10 cellular contexts compared by ENCODE assay signal in the genomic region with DNA sequence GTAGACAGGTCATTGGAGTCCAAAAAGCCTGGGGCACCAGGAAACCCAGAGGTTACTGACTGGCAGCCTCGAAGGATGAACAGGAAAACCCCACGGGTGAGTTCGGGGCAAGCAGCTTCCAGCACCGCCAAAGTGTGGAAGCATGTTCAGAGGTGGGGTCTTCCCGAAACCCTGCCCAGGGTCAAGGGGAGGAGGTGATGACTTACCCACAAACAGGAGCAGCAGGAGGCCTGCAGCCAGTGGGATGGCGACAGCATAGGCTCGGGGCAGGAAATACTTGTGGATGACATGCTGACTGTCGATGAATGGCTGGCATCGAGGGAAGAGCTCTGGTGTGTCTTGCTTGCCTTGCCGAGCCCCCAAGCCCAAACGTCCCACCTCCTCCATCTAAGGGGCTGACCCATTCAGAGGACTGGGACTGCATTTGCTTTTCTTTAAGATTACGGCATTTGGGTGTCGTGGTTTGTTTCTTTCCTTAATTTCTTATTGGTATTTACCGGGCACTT. TPM values are rescaled to one million over a fixed set of nuclear protein-coding genes. Genes with fewer than 3 reads are reported as not detected.
DNase-seq lines count a peak whose midpoint lies in the region; ATAC-seq and TF ChIP-seq lines count a peak whose summit lies in the region.
"Had no signal": no experiment of that assay in that cellular context is flagged by ENCODE, and none has a peak within 500 bp of the region (broad histone marks: within the 10 kb centered on the region; RNA-seq: fewer than 3 reads in every experiment).

No MANE protein-coding gene starts in this region.

- H3K4me1 ChIP-seq in HUES48 (ENCODE audit: control insufficient read depth, insufficient read depth, low read length), result peaks cover 9% of the 10 kb centered on the region
- H3K4me1 ChIP-seq in mucosa of stomach (ENCODE audit: control insufficient read depth, insufficient read depth, low read length), result peaks cover 24% of the 10 kb centered on the region

- ATAC-seq in GM18861 (IDR thresholded peaks at IDR 0.05; ENCODE audit: unreplicated experiment), result no peak

- H3K9me3 ChIP-seq in HUES48 (ENCODE audit: control insufficient read depth, insufficient read depth, low read length) (no peaks in the 10 kb centered on the region), mucosa of stomach (ENCODE audit: control insufficient read depth, low read length) (no peaks in the 10 kb centered on the region)

- H3K4me3 ChIP-seq in AG09309 (ENCODE audit: control insufficient read depth, low read depth, low read length) (peak overlapping the region; percentile 85), HUES48 (ENCODE audit: low read depth, low read length) (peak overlapping the region; percentile 89), astrocyte of the cerebellum (ENCODE audit: low read depth, low read length) (peak overlapping the region; percentile 90), mucosa of stomach (ENCODE audit: low read length) (no peak overlapping the region)

- no peak overlapping the region for H3K27ac ChIP-seq in HUES48 (ENCODE audit: low read depth, low read length)

- H3K9ac ChIP-seq in HUES48 (ENCODE audit: low read depth, low read length) (no peak overlapping the region), mucosa of stomach (ENCODE audit: low read length) (peak overlapping the region; percentile 69)

- TF ChIP-seq CTCF in AG09309 (IDR thresholded peaks at IDR 0.05; ENCODE audit: control insufficient read depth, insufficient read depth, low read depth, low read length, missing control alignments) (no peak), astrocyte of the cerebellum (IDR thresholded peaks at IDR 0.05; ENCODE audit: low read depth, low read length, missing control alignments) (no peak)

- DNase-seq in AG09309 (ENCODE audit: low read depth) (no peak), astrocyte of the cerebellum (ENCODE audit: low read depth) (no peak), LoVo (ENCODE audit: low spot score) (no peak), occipital lobe (lab: John Stamatoyannopoulos, UW) (no peak)
- DNase-seq in stimulated activated CD8-positive, alpha-beta memory T cell treated with anti-CD3 and anti-CD28 coated beads, Interleukin-4, amount 100 ng/mL, for 48 hours, result no peak
- DNase-seq: GDM1, NCI-H187 treated with DMSO at 0.1 percent for 48 hours had no signal

- in situ Hi-C loops in astrocyte of the cerebellum (cut with HindIII; ENCODE audit: low sequenced_read_pairs), result loop anchor here (10.0 kb wide), 1 partner anchor 158 kb away; no protein-coding TSS in a partner anchor

- peaks cover 23% of the 10 kb centered on the region; the same call in 1 of the 2 replicates for H3K36me3 ChIP-seq in HUES48 (ENCODE audit: control insufficient read depth, insufficient read depth, low read length)
- H3K36me3 ChIP-seq in mucosa of stomach (ENCODE audit: control insufficient read depth, insufficient read depth, low read length), result peaks cover 1% of the 10 kb centered on the region

- H3K27me3 ChIP-seq in HUES48 (ENCODE audit: control insufficient read depth, insufficient read depth, low read length) (no peaks in the 10 kb centered on the region), mucosa of stomach (ENCODE audit: control insufficient read depth, insufficient read depth, low read length) (no peaks in the 10 kb centered on the region)

RNA-seq across cellular contexts. Expression of a gene that starts 1.3 kb away (rescaled TPM):
- total RNA-seq in occipital lobe, result 11.4 TPM

RNA-seq across cellular contexts. Expression of a gene that starts 5.8 kb away (rescaled TPM):
- 1.4 TPM for total RNA-seq in occipital lobe

RNA-seq across cellular contexts. Expression of a gene that starts 19.6 kb away (rescaled TPM):
- 10.5 TPM for total RNA-seq in occipital lobe

RNA-seq across cellular contexts. Expression of a gene that starts 37.0 kb away (rescaled TPM):
- 31.8 TPM for total RNA-seq in occipital lobe

RNA-seq across cellular contexts. Expression of a gene that starts 44.4 kb away (rescaled TPM):
- total RNA-seq in occipital lobe, result 2.7 TPM
